16 cellular contexts compared by ENCODE assay signal in genomic region chr17:17258011-17258410, GRCh38. TPM values are rescaled to one million over a fixed set of nuclear protein-coding genes. Genes with fewer than 3 reads are reported as not detected.
DNase-seq lines count a peak whose midpoint lies in the region; ATAC-seq and TF ChIP-seq lines count a peak whose summit lies in the region.
"Had no signal": no experiment of that assay in that cellular context is flagged by ENCODE, and none has a peak within 500 bp of the region (broad histone marks: within the 10 kb centered on the region; RNA-seq: fewer than 3 reads in every experiment).

No MANE protein-coding gene starts in this region.

- intact Hi-C loops in activated CD8-positive, alpha-beta T cell treated with anti-CD3 and anti-CD28 coated beads for 36 hours (cut with micrococcal nuclease): no loop called here
- intact Hi-C loops in dorsolateral prefrontal cortex (cut with DNase I): no loop called here

- H3K4me3 Mint-ChIP-seq in activated CD8-positive, alpha-beta T cell treated with anti-CD3 and anti-CD28 coated beads, Interleukin-2, amount 10 ng/mL, durations not matched to agents 7 days and 5 days: no peak overlapping the region
- H3K4me3 Mint-ChIP-seq in activated CD8-positive, alpha-beta T cell treated with anti-CD3 and anti-CD28 coated beads for 36 hours: no peak overlapping the region
- no peak overlapping the region for H3K4me3 Mint-ChIP-seq in T-helper 17 cell

- peak overlapping the region in 54 of 59 donors; percentile 14 to 95 (median 86) for H3K27ac ChIP-seq in dorsolateral prefrontal cortex
- H3K27ac ChIP-seq in temporal lobe (ENCODE audit: low read depth, low read length): peak overlapping the region; percentile 95
- H3K27ac ChIP-seq: BLaER1 treated with 17β-estradiol and CSF1 and Interleukin-3, amounts not matched to agents 10 nM and 100 nM; HL-60 had no signal

- H3K27me3 ChIP-seq in dorsolateral prefrontal cortex: no peaks in the 10 kb centered on the region
- H3K27me3 ChIP-seq: BLaER1 treated with 17β-estradiol and CSF1 and Interleukin-3, amounts not matched to agents 10 nM and 100 nM had no signal

- H3K4me3 ChIP-seq in dorsolateral prefrontal cortex: no peak overlapping the region
- H3K4me3 ChIP-seq: BLaER1 treated with 17β-estradiol and CSF1 and Interleukin-3, amounts not matched to agents 10 nM and 100 nM had no signal

- no peaks in the 10 kb centered on the region for H3K9me3 Mint-ChIP-seq in activated CD8-positive, alpha-beta T cell treated with anti-CD3 and anti-CD28 coated beads, Interleukin-2, amount 10 ng/mL, durations not matched to agents 7 days and 5 days (ENCODE audit: insufficient read depth)
- no peaks in the 10 kb centered on the region for H3K9me3 Mint-ChIP-seq in activated CD8-positive, alpha-beta T cell treated with anti-CD3 and anti-CD28 coated beads for 36 hours

- H3K27ac Mint-ChIP-seq in activated CD8-positive, alpha-beta T cell treated with anti-CD3 and anti-CD28 coated beads, Interleukin-2, amount 10 ng/mL, durations not matched to agents 7 days and 5 days: peak overlapping the region; percentile 52
- H3K27ac Mint-ChIP-seq in activated CD8-positive, alpha-beta T cell treated with anti-CD3 and anti-CD28 coated beads for 36 hours: no peak overlapping the region
- H3K27ac Mint-ChIP-seq in T-helper 17 cell: peak overlapping the region; percentile 72

- no peaks in the 10 kb centered on the region for H3K9me3 ChIP-seq in T-helper 17 cell (ENCODE audit: control insufficient read depth, low read length, poor library complexity, severe bottlenecking)
- H3K9me3 ChIP-seq: BLaER1 treated with 17β-estradiol and CSF1 and Interleukin-3, amounts not matched to agents 10 nM and 100 nM had no signal

- peaks cover 68% of the 10 kb centered on the region for H3K36me3 Mint-ChIP-seq in activated CD8-positive, alpha-beta T cell treated with anti-CD3 and anti-CD28 coated beads, Interleukin-2, amount 10 ng/mL, durations not matched to agents 7 days and 5 days (ENCODE audit: low read depth)
- H3K36me3 Mint-ChIP-seq in activated CD8-positive, alpha-beta T cell treated with anti-CD3 and anti-CD28 coated beads for 36 hours (ENCODE audit: low read depth): peaks cover 44% of the 10 kb centered on the region
- peaks cover 7% of the 10 kb centered on the region for H3K36me3 Mint-ChIP-seq in T-helper 17 cell (ENCODE audit: low read depth)

- no peaks in the 10 kb centered on the region for H3K4me1 Mint-ChIP-seq in activated CD8-positive, alpha-beta T cell treated with anti-CD3 and anti-CD28 coated beads, Interleukin-2, amount 10 ng/mL, durations not matched to agents 7 days and 5 days (ENCODE audit: low read depth)
- H3K4me1 Mint-ChIP-seq in activated CD8-positive, alpha-beta T cell treated with anti-CD3 and anti-CD28 coated beads for 36 hours (ENCODE audit: low read depth): no peaks in the 10 kb centered on the region
- H3K4me1 Mint-ChIP-seq in T-helper 17 cell: peaks cover 9% of the 10 kb centered on the region

- CTCF ChIA-PET in activated CD8-positive, alpha-beta T cell treated with anti-CD3 and anti-CD28 coated beads, Interleukin-2, amount 10 ng/mL, durations not matched to agents 7 days and 5 days (lab: Charles Lee): interaction anchor here (1.2 kb wide), 1 partner anchor 11 kb away, joined by 3 read pairs; no protein-coding TSS in a partner anchor
- CTCF ChIA-PET in activated CD8-positive, alpha-beta T cell treated with anti-CD3 and anti-CD28 coated beads for 36 hours (lab: Charles Lee): interaction anchor here (0.9 to 2.3 kb wide), 2 partner anchors 11 to 66 kb away, joined by 3 to 19 read pairs; no protein-coding TSS in a partner anchor

- POLR2A ChIA-PET in activated CD8-positive, alpha-beta T cell treated with anti-CD3 and anti-CD28 coated beads, Interleukin-2, amount 10 ng/mL, durations not matched to agents 7 days and 5 days (lab: Charles Lee): no interaction called here
- POLR2A ChIA-PET in activated CD8-positive, alpha-beta T cell treated with anti-CD3 and anti-CD28 coated beads for 36 hours (lab: Charles Lee): interaction anchor here (0.9 to 1.1 kb wide), 2 partner anchors 15 to 19 kb away, joined by 3 to 4 read pairs; no protein-coding TSS in a partner anchor

- H3K27me3 Mint-ChIP-seq in activated CD8-positive, alpha-beta T cell treated with anti-CD3 and anti-CD28 coated beads, Interleukin-2, amount 10 ng/mL, durations not matched to agents 7 days and 5 days (ENCODE audit: low read depth): no peaks in the 10 kb centered on the region
- no peaks in the 10 kb centered on the region for H3K27me3 Mint-ChIP-seq in activated CD8-positive, alpha-beta T cell treated with anti-CD3 and anti-CD28 coated beads for 36 hours
- no peaks in the 10 kb centered on the region for H3K27me3 Mint-ChIP-seq in T-helper 17 cell
- H3K27me3 Mint-ChIP-seq: CD4-positive, CD25-positive, alpha-beta regulatory T cell had no signal

- no peak for ATAC-seq in activated CD8-positive, alpha-beta T cell treated with anti-CD3 and anti-CD28 coated beads, Interleukin-2, amount 10 ng/mL, durations not matched to agents 7 days and 5 days
- ATAC-seq in activated CD8-positive, alpha-beta T cell treated with anti-CD3 and anti-CD28 coated beads for 36 hours: no peak
- ATAC-seq in T-helper 17 cell (no peak), HG03175 (IDR thresholded peaks at IDR 0.05; ENCODE audit: unreplicated experiment) (no peak)
- ATAC-seq: HCT116 had no signal

- no peak for TF ChIP-seq CTCF in activated CD8-positive, alpha-beta T cell treated with anti-CD3 and anti-CD28 coated beads for 36 hours (IDR thresholded peaks at IDR 0.05)
- no peak for TF ChIP-seq CTCF in dorsolateral prefrontal cortex (IDR thresholded peaks at IDR 0.05 in 54 of 56, conservative IDR thresholded peaks at IDR 0.05 in 2 of 56; ENCODE audit: low read depth in 1 of 56, partially characterized antibody in 56 of 56)

- no peak for DNase-seq in activated CD8-positive, alpha-beta T cell treated with anti-CD3 and anti-CD28 coated beads, Interleukin-2, amount 10 ng/mL, durations not matched to agents 7 days and 5 days
- DNase-seq in activated CD8-positive, alpha-beta T cell treated with anti-CD3 and anti-CD28 coated beads for 36 hours: no peak
- DNase-seq in T-helper 17 cell (no peak), dorsolateral prefrontal cortex (no peak)
- no peak for DNase-seq in stimulated activated naive CD4-positive, alpha-beta T cell treated with Interleukin-2 at 50 U/mL for 16 hours (lab: John Stamatoyannopoulos, UW)
- DNase-seq: 8988T; Calu3; CD4-positive, CD25-positive, alpha-beta regulatory T cell; DMS 273 treated with DMSO at 0.1 percent for 48 hours; DND-41; GDM1 had no signal

RNA-seq across cellular contexts. Expression of gene FLCN, which starts 21.0 kb away (rescaled TPM):
- total RNA-seq in activated CD8-positive, alpha-beta T cell treated with anti-CD3 and anti-CD28 coated beads, Interleukin-2, amount 10 ng/mL, durations not matched to agents 7 days and 5 days: 10 to 100 TPM; 37.0 to 37.4 TPM
- 10 to 100 TPM; 15.4 to 17.2 TPM for total RNA-seq in activated CD8-positive, alpha-beta T cell treated with anti-CD3 and anti-CD28 coated beads for 36 hours
- total RNA-seq in T-helper 17 cell (10 to 100 TPM; 34.1 to 44.9 TPM), dorsolateral prefrontal cortex (100 to 1,000 TPM in 109 of 120 experiments, 10 to 100 TPM in 11; 77.5 to 263 (median 146) TPM), temporal lobe (26.8 TPM)

RNA-seq across cellular contexts. Expression of gene COPS3, which starts 23.0 kb away (rescaled TPM):
- total RNA-seq in activated CD8-positive, alpha-beta T cell treated with anti-CD3 and anti-CD28 coated beads, Interleukin-2, amount 10 ng/mL, durations not matched to agents 7 days and 5 days: 100 to 1,000 TPM; 115 to 124 TPM
- 10 to 100 TPM; 91.1 to 99.8 TPM for total RNA-seq in activated CD8-positive, alpha-beta T cell treated with anti-CD3 and anti-CD28 coated beads for 36 hours
- total RNA-seq in T-helper 17 cell: 10 to 100 TPM; 87.8 to 89.1 TPM
- total RNA-seq in dorsolateral prefrontal cortex: 10 to 100 TPM; 32.0 to 91.6 (median 61.8) TPM
- 79.7 TPM for total RNA-seq in temporal lobe

RNA-seq across cellular contexts. Expression of gene NT5M, which starts 45.2 kb away (rescaled TPM):
- total RNA-seq in activated CD8-positive, alpha-beta T cell treated with anti-CD3 and anti-CD28 coated beads, Interleukin-2, amount 10 ng/mL, durations not matched to agents 7 days and 5 days: 1 to 10 TPM; 8.3 to 9.0 TPM
- 1 to 10 TPM; 8.3 to 9.4 TPM for total RNA-seq in activated CD8-positive, alpha-beta T cell treated with anti-CD3 and anti-CD28 coated beads for 36 hours
- total RNA-seq in T-helper 17 cell (10 to 100 TPM in 1 of 2 donors, 1 to 10 TPM in 1; 2.5 to 24.0 TPM), dorsolateral prefrontal cortex (10 to 100 TPM in 104 of 120 experiments, 1 to 10 TPM in 16; 7.4 to 19.5 (median 13.0) TPM), temporal lobe (4.7 TPM)

RNA-seq across cellular contexts. Expression of gene PLD6, which starts 51.9 kb away (rescaled TPM):
- total RNA-seq in activated CD8-positive, alpha-beta T cell treated with anti-CD3 and anti-CD28 coated beads, Interleukin-2, amount 10 ng/mL, durations not matched to agents 7 days and 5 days: 1 to 10 TPM; 3.8 to 4.2 TPM
- 1 to 10 TPM; 6.1 to 6.2 TPM for total RNA-seq in activated CD8-positive, alpha-beta T cell treated with anti-CD3 and anti-CD28 coated beads for 36 hours
- 10 to 100 TPM; 13.2 to 15.3 TPM for total RNA-seq in T-helper 17 cell
- total RNA-seq in dorsolateral prefrontal cortex: 10 to 100 TPM in 57 of 120 experiments, 1 to 10 TPM in 63; 5.7 to 19.4 (median 9.9) TPM
- 5.4 TPM for total RNA-seq in temporal lobe
